37 cellular contexts compared by ENCODE assay signal in genomic region chr22:46145896-46146295, GRCh38.
"Had no signal": no experiment of that assay in that cellular context is flagged by ENCODE, and none has a peak within 500 bp of the region (broad histone marks: within the 10 kb centered on the region; RNA-seq: fewer than 3 reads in every experiment).

No MANE protein-coding gene starts in this region.

- H3K36me3 Mint-ChIP-seq: activated CD4-positive, alpha-beta memory T cell treated with anti-CD3 and anti-CD28 coated beads for 36 hours; activated CD8-positive, alpha-beta memory T cell treated with anti-CD3 and anti-CD28 coated beads, Interleukin-2, amount 10 ng/mL, durations not matched to agents 7 days and 5 days; activated naive CD4-positive, alpha-beta T cell treated with anti-CD3 and anti-CD28 coated beads, Interleukin-2, amount 10 ng/mL, durations not matched to agents 7 days and 5 days; activated naive CD8-positive, alpha-beta T cell; T-cell had no signal

- H3K36me3 ChIP-seq: brain microvascular endothelial cell, esophagus squamous epithelium, gastroesophageal sphincter, WERI-Rb-1 had no signal

- H3K9me3 Mint-ChIP-seq: activated B cell treated with CpG ODN at 0.5 μM for 24 hours; activated CD4-positive, alpha-beta memory T cell treated with anti-CD3 and anti-CD28 coated beads for 36 hours; activated CD4-positive, alpha-beta T cell treated with anti-CD3 and anti-CD28 coated beads, Interleukin-2, amount 10 ng/mL, durations not matched to agents 24 days and 14 days; activated naive CD4-positive, alpha-beta T cell treated with anti-CD3 and anti-CD28 coated beads, Interleukin-2, amount 10 ng/mL, durations not matched to agents 7 days and 5 days; activated T-helper 1 cell treated with anti-CD3 and anti-CD28 coated beads, Interleukin-12 subunit alpha, Interleukin-12 subunit beta, Interleukin-2, Interleukin-4 antibody, amounts not matched to agents 30 ng/mL and 10 ng/mL and 1 ng/mL, durations not matched to agents 14 hours and 24 hours and 36 hours; activated T-helper 2 cell treated with anti-CD3 and anti-CD28 coated beads, Interferon-gamma antibody, Interleukin-2, Interleukin-4, amounts not matched to agents 10 μg/mL and 5 μg/mL and 100 μg/mL, durations not matched to agents 14 hours and 24 hours and 36 hours; effector memory CD8-positive, alpha-beta T cell; T-cell; T-helper 1 cell treated with Interleukin-12 subunit alpha and Interleukin-12 subunit beta and Interleukin-4 antibody, amounts not matched to agents 30 μg/mL and 1 μg/mL, for 36 hours; T-helper 2 cell treated with Interferon-gamma antibody and Interleukin-4, amounts not matched to agents 5 μg/mL and 100 μg/mL, for 36 hours had no signal

- H3K27me3 ChIP-seq: esophagus squamous epithelium, gastroesophageal sphincter had no signal

- H3K4me3 ChIP-seq: esophagus squamous epithelium, gastroesophageal sphincter had no signal

- H3K9me3 ChIP-seq: esophagus squamous epithelium, gastroesophageal sphincter had no signal

- H3K4me3 Mint-ChIP-seq: activated B cell treated with CpG ODN at 0.5 μM for 24 hours; activated CD4-positive, alpha-beta memory T cell treated with anti-CD3 and anti-CD28 coated beads for 36 hours; activated CD4-positive, alpha-beta T cell treated with anti-CD3 and anti-CD28 coated beads for 36 hours; activated CD4-positive, alpha-beta T cell treated with anti-CD3 and anti-CD28 coated beads, Interleukin-2, amount 10 ng/mL, durations not matched to agents 24 days and 14 days; activated CD8-positive, alpha-beta memory T cell treated with anti-CD3 and anti-CD28 coated beads, Interleukin-2, amount 10 ng/mL, durations not matched to agents 7 days and 5 days; activated CD8-positive, alpha-beta T cell treated with anti-CD3 and anti-CD28 coated beads, Interleukin-2, amount 10 ng/mL, durations not matched to agents 7 days and 5 days; activated naive CD4-positive, alpha-beta T cell treated with anti-CD3 and anti-CD28 coated beads, Interleukin-2, amount 10 ng/mL, durations not matched to agents 7 days and 5 days; activated naive CD8-positive, alpha-beta T cell; activated T-helper 1 cell treated with anti-CD3 and anti-CD28 coated beads, Interleukin-12 subunit alpha, Interleukin-12 subunit beta, Interleukin-2, Interleukin-4 antibody, amounts not matched to agents 30 ng/mL and 10 ng/mL and 1 ng/mL, durations not matched to agents 14 hours and 24 hours and 36 hours; effector memory CD8-positive, alpha-beta T cell; T-cell; T-helper 1 cell treated with Interleukin-12 subunit alpha and Interleukin-12 subunit beta and Interleukin-4 antibody, amounts not matched to agents 30 μg/mL and 1 μg/mL, for 36 hours; T-helper 2 cell treated with Interferon-gamma antibody and Interleukin-4, amounts not matched to agents 5 μg/mL and 100 μg/mL, for 36 hours had no signal

- ATAC-seq: activated CD4-positive, alpha-beta T cell treated with anti-CD3 and anti-CD28 coated beads for 36 hours; activated CD4-positive, CD25-positive, alpha-beta regulatory T cell treated with anti-CD3 and anti-CD28 coated beads, Interleukin-2, amount 50 U/mL, for 24 hours; activated CD8-positive, alpha-beta memory T cell treated with anti-CD3 and anti-CD28 coated beads, Interleukin-2, amount 10 ng/mL, durations not matched to agents 7 days and 5 days; activated CD8-positive, alpha-beta T cell treated with anti-CD3 and anti-CD28 coated beads, Interleukin-2, amount 10 ng/mL, durations not matched to agents 7 days and 5 days; effector memory CD8-positive, alpha-beta T cell; gastroesophageal sphincter; T-cell had no signal

- FAIRE-seq: astrocyte, bronchial epithelial cell, colon, endothelial cell of umbilical vein had no signal

- H3K27ac ChIP-seq: brain microvascular endothelial cell, epithelial cell of prostate, esophagus squamous epithelium, gastroesophageal sphincter, WERI-Rb-1 had no signal

- H3K27ac Mint-ChIP-seq: activated B cell treated with CpG ODN at 0.5 μM for 24 hours; activated CD4-positive, alpha-beta memory T cell treated with anti-CD3 and anti-CD28 coated beads for 36 hours; activated CD4-positive, alpha-beta T cell treated with anti-CD3 and anti-CD28 coated beads for 36 hours; activated CD4-positive, alpha-beta T cell treated with anti-CD3 and anti-CD28 coated beads, Interleukin-2, amount 10 ng/mL, durations not matched to agents 24 days and 14 days; activated CD8-positive, alpha-beta memory T cell treated with anti-CD3 and anti-CD28 coated beads, Interleukin-2, amount 10 ng/mL, durations not matched to agents 7 days and 5 days; activated CD8-positive, alpha-beta T cell treated with anti-CD3 and anti-CD28 coated beads, Interleukin-2, amount 10 ng/mL, durations not matched to agents 7 days and 5 days; activated naive CD4-positive, alpha-beta T cell treated with anti-CD3 and anti-CD28 coated beads, Interleukin-2, amount 10 ng/mL, durations not matched to agents 7 days and 5 days; activated naive CD8-positive, alpha-beta T cell; activated T-helper 1 cell treated with anti-CD3 and anti-CD28 coated beads, Interleukin-12 subunit alpha, Interleukin-12 subunit beta, Interleukin-2, Interleukin-4 antibody, amounts not matched to agents 30 ng/mL and 10 ng/mL and 1 ng/mL, durations not matched to agents 14 hours and 24 hours and 36 hours; activated T-helper 2 cell treated with anti-CD3 and anti-CD28 coated beads, Interferon-gamma antibody, Interleukin-2, Interleukin-4, amounts not matched to agents 10 μg/mL and 5 μg/mL and 100 μg/mL, durations not matched to agents 14 hours and 24 hours and 36 hours; effector memory CD8-positive, alpha-beta T cell; T-helper 2 cell treated with Interferon-gamma antibody and Interleukin-4, amounts not matched to agents 5 μg/mL and 100 μg/mL, for 36 hours had no signal

- H3K27me3 Mint-ChIP-seq: activated B cell treated with CpG ODN at 0.5 μM for 24 hours; activated naive CD8-positive, alpha-beta T cell; effector memory CD8-positive, alpha-beta T cell; T-cell had no signal

- DNase-seq: activated B cell treated with CpG ODN at 0.5 μM for 24 hours; activated CD4-positive, alpha-beta memory T cell treated with anti-CD3 and anti-CD28 coated beads for 36 hours; activated CD4-positive, alpha-beta T cell treated with anti-CD3 and anti-CD28 coated beads for 36 hours; activated CD4-positive, alpha-beta T cell treated with anti-CD3 and anti-CD28 coated beads, Interleukin-2, amount 10 ng/mL, durations not matched to agents 24 days and 14 days; activated CD8-positive, alpha-beta memory T cell treated with anti-CD3 and anti-CD28 coated beads, Interleukin-2, amount 10 ng/mL, durations not matched to agents 7 days and 5 days; activated CD8-positive, alpha-beta memory T cell treated with anti-CD3 and anti-CD28 coated beads, Interleukin-2, amount 50 U/mL, for 4 hours; activated CD8-positive, alpha-beta T cell treated with anti-CD3 and anti-CD28 coated beads, Interleukin-2, amount 10 ng/mL, durations not matched to agents 7 days and 5 days; activated effector memory CD4-positive, alpha-beta T cell treated with anti-CD3 and anti-CD28 coated beads, Interleukin-2, amount 50 U/mL, for 16 hours; activated naive CD4-positive, alpha-beta T cell treated with anti-CD3 and anti-CD28 coated beads, Interleukin-2, amount 10 ng/mL, durations not matched to agents 7 days and 5 days; activated T-cell treated with anti-CD3 and anti-CD28 coated beads, Interleukin-2, amount 50 U/mL, for 1 hour; activated T-cell treated with anti-CD3 and anti-CD28 coated beads, Interleukin-2, amount 50 U/mL, for 48 hours; amniotic stem cell; anterior cingulate cortex; brain microvascular endothelial cell; caudate nucleus; cortex of kidney; dermis blood vessel endothelial cell; effector CD4-positive, alpha-beta T cell; effector memory CD8-positive, alpha-beta T cell; esophagus squamous epithelium; foreskin melanocyte; SW 1271; T-cell; T1000; WERI-Rb-1 had no signal
